Comparison of ENCODE assay signal across 8 cellular contexts in the genomic region with DNA sequence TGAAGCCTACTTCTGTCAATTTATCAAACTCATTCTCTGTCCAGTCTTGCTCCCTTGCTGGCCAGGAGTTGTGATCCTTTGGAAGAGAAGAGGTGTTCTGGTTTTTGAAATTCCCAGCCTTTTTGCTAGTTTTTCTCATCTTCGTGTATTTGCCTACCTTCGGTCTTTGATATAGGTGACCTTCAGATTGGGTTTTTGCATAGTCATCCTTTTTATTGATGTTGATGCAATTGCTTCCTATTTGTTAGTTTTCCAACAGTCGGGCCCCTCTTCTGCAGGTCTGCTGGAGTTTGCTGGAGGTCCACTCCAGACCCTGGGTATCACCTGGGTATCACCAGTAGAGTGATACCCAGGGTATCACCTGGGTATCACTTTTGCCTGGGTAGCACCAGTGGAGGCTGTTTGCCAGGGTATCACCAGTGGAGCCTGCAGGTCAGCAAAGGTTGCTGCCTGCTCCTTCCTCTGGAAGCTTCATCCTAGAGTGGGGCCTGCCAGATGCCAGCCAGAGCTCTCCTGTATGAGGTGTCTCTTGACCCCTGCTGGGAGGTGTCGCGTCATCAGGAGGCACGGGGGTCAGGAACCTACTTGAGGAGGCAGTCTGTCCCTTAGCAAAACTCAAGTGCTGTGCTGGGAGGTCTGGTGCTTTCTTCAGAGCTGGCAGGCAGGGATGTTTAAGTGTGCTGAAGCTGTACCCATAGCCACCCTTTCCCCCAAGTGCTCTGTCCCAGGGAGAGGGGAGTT.
"Had no signal": no experiment of that assay in that cellular context is flagged by ENCODE, and none has a peak within 500 bp of the region (broad histone marks: within the 10 kb centered on the region; RNA-seq: fewer than 3 reads in every experiment).

No MANE protein-coding gene starts in this region.

- H3K4me2 ChIP-seq: GM23338 had no signal

- H3K27ac Mint-ChIP-seq: GM23338, H9 had no signal

- FAIRE-seq: H1, H54, HTR-8/SVneo, K562 had no signal

- H3K4me1 Mint-ChIP-seq: GM23338, H9 had no signal

- H3K4me3 ChIP-seq: GM23338, K562 had no signal

- DNase-seq: H9, HCEC 1CT, KG1 had no signal

- ATAC-seq: GM23338, K562 had no signal

- H3K4me3 Mint-ChIP-seq: GM23338, H9 had no signal
